Comparison of ENCODE assay signal across 8 cellular contexts in the genomic region with DNA sequence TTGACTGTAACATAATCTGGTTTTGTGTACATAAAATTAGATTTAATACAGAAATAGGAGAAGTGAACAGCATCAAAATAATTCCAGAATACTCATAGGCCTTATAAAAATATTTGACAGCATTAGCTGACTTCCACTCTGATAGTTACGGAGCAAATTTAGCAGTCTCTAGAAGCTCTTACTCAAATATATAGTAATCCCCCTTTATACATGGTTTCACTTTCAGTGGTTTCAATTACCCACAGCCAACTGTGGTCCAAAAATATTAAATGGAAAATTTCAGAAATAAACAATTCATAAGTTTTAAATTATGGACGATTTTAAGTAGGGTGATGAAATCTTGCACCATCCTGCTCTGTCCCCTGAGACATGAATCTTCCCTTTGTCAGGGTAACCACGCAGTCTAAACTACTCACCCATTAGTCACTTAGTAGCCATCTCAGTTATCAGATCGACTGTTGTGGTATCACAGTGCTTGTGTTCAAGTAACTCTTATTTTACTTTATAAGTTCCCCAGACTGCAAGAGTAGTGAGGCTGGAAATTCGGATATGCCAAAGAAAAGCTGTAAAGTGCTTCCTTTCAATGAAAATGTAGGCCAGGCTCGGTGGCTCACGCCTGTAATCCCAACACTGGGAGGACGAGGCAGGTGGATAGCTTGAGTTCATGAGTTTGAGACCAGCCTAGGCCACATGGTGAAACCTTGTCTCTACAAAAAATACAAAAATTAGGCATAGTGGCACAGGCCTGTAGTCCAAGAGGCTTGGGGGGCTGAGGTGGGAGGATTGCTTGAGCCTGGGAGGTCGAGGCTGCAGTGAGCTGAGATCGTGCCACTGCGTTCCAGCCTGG. TPM values are rescaled to one million over a fixed set of nuclear protein-coding genes. Genes with fewer than 3 reads are reported as not detected.
DNase-seq lines count a peak whose midpoint lies in the region; ATAC-seq and TF ChIP-seq lines count a peak whose summit lies in the region.

No MANE protein-coding gene starts in this region.

- H3K4me3 Mint-ChIP-seq in CD8-positive, alpha-beta memory T cell, result peak overlapping the region in 4 of 7 donors; percentile 12 to 52 (median 32)
- H3K4me3 Mint-ChIP-seq in nephron progenitor cell, result no peak overlapping the region

- H3K36me3 ChIP-seq in CD8-positive, alpha-beta memory T cell (ENCODE audit: insufficient read depth, low read length), result no peaks in the 10 kb centered on the region
- no peaks in the 10 kb centered on the region for H3K36me3 ChIP-seq in mucosa of descending colon (ENCODE audit: low read depth)

- H3K9me3 Mint-ChIP-seq in CD8-positive, alpha-beta memory T cell, result no peaks in the 10 kb centered on the region
- no peaks in the 10 kb centered on the region for H3K9me3 Mint-ChIP-seq in nephron progenitor cell

- no peak overlapping the region for H3K4me3 ChIP-seq in CD8-positive, alpha-beta memory T cell (ENCODE audit: low read length)
- H3K4me3 ChIP-seq in mucosa of descending colon, result no peak overlapping the region

- peaks cover 0 to 2% (median 0%) of the 10 kb centered on the region in 3 donors for H3K36me3 Mint-ChIP-seq in CD8-positive, alpha-beta memory T cell
- H3K36me3 Mint-ChIP-seq in nephron progenitor cell (ENCODE audit: low read depth), result no peaks in the 10 kb centered on the region

- H3K9me3 ChIP-seq in CD8-positive, alpha-beta memory T cell (ENCODE audit: low read length), result no peaks in the 10 kb centered on the region
- no peaks in the 10 kb centered on the region for H3K9me3 ChIP-seq in mucosa of descending colon

- no peaks in the 10 kb centered on the region for H3K4me1 ChIP-seq in CD8-positive, alpha-beta memory T cell (ENCODE audit: insufficient read depth, low read length)
- H3K4me1 ChIP-seq in mucosa of descending colon (ENCODE audit: low read depth), result no peaks in the 10 kb centered on the region

- ATAC-seq in GM21360 (IDR thresholded peaks at IDR 0.05; ENCODE audit: unreplicated experiment), result peak; percentile 88
- ATAC-seq in mucosa of descending colon, result no peak

- intact Hi-C loops in mucosa of descending colon (cut with DNase I, micrococcal nuclease), result no loop called here

- POLR2A ChIA-PET in CD8-positive, alpha-beta memory T cell (lab: Charles Lee), result no interaction called here

- TF ChIP-seq CTCF in nephron progenitor cell (IDR thresholded peaks at IDR 0.05), result no peak
- TF ChIP-seq CTCF in mucosa of descending colon (IDR thresholded peaks at IDR 0.05), result no peak

- H3K27me3 Mint-ChIP-seq in CD8-positive, alpha-beta memory T cell, result peaks cover 0 to 3% of the 10 kb centered on the region in 2 donors
- peaks cover 3% of the 10 kb centered on the region for H3K27me3 Mint-ChIP-seq in nephron progenitor cell (ENCODE audit: low read depth, poor library complexity)

- H3K27ac Mint-ChIP-seq in CD8-positive, alpha-beta memory T cell, result peak overlapping the region in 1 of 8 donors; percentile 22
- no peak overlapping the region for H3K27ac Mint-ChIP-seq in nephron progenitor cell

- H3K27me3 ChIP-seq in CD8-positive, alpha-beta memory T cell (ENCODE audit: insufficient read depth, low read length, poor library complexity, severe bottlenecking), result no peaks in the 10 kb centered on the region

- H3K27ac ChIP-seq in CD8-positive, alpha-beta memory T cell (ENCODE audit: low read depth, low read length), result no peak overlapping the region

- CTCF ChIA-PET in CD8-positive, alpha-beta memory T cell (lab: Charles Lee), result no interaction called here

- DNase-seq in CD8-positive, alpha-beta memory T cell, result no peak
- peak; percentile 74 for DNase-seq in HT1080 (ENCODE audit: low read depth)
- DNase-seq in fibroblast of gingiva (ENCODE audit: low read depth), result peak; percentile 93
- DNase-seq in nephron progenitor cell, result no peak
- DNase-seq in mucosa of descending colon, result no peak
- no peak for DNase-seq in SKM-1 (lab: John Stamatoyannopoulos, UW; ENCODE audit: unreplicated experiment)
- no peak for DNase-seq in occipital lobe (lab: John Stamatoyannopoulos, UW)

- H3K4me1 Mint-ChIP-seq in CD8-positive, alpha-beta memory T cell, result peaks cover 2 to 8% (median 5%) of the 10 kb centered on the region in 3 donors
- H3K4me1 Mint-ChIP-seq in nephron progenitor cell, result no peaks in the 10 kb centered on the region

RNA-seq across cellular contexts. Expression of a gene that starts 17.2 kb away (rescaled TPM):
- total RNA-seq in CD8-positive, alpha-beta memory T cell, result not detected
- not detected for polyA plus RNA-seq in CD8-positive, alpha-beta memory T cell
- 0.20 and 0.26 TPM in 2 replicates for total RNA-seq in HT1080 (2014; rRNA removed; shearing (Covaris generic))
- polyA plus RNA-seq in HT1080 (2015; cell fraction: cytosol; rRNA removed), result 0.10 and 0.12 TPM in 2 replicates
- polyA plus RNA-seq in HT1080 (2015; cell fraction: nucleus; rRNA removed), result 0.27 and 0.45 TPM in 2 replicates
- under 1 TPM in 1 of 3 donors, not detected in 2; 0.06 TPM for total RNA-seq in mucosa of descending colon
- 0.16 TPM for total RNA-seq in occipital lobe

RNA-seq across cellular contexts. Expression of a gene that starts 23.5 kb away (rescaled TPM):
- total RNA-seq in CD8-positive, alpha-beta memory T cell, result 10 to 100 TPM; 16.3 to 16.6 TPM
- polyA plus RNA-seq in CD8-positive, alpha-beta memory T cell, result 8.0 TPM
- 12.0 and 12.4 TPM in 2 replicates for total RNA-seq in HT1080 (2014; rRNA removed; shearing (Covaris generic))
- 10.2 and 13.3 TPM in 2 replicates for polyA plus RNA-seq in HT1080 (2015; cell fraction: cytosol; rRNA removed)
- polyA plus RNA-seq in HT1080 (2015; cell fraction: nucleus; rRNA removed), result 11.4 and 11.5 TPM in 2 replicates
- total RNA-seq in mucosa of descending colon, result 10 to 100 TPM in 1 of 3 donors, 1 to 10 TPM in 2; 4.1 to 10.7 (median 8.2) TPM
- total RNA-seq in occipital lobe, result 6.4 TPM

Comparison
In these comparisons a context has a peak if more than half of its experiments do, and no peak if none do; other contexts are left out.
1. DNase-seq: peak in HT1080 (single experiment) and fibroblast of gingiva (single experiment); none in CD8-positive, alpha-beta memory T cell (0 of 5), nephron progenitor cell (single experiment), mucosa of descending colon (0 of 3), SKM-1 (single experiment) and occipital lobe (single experiment).